Comparison of ENCODE assay signal across 10 cellular contexts in genomic region chr2:171762879-171763573, GRCh38.
DNase-seq lines count a peak whose midpoint lies in the region; TF ChIP-seq lines count a peak whose summit lies in the region.
"Had no signal": no experiment of that assay in that cellular context is flagged by ENCODE, and none has a peak within 500 bp of the region (broad histone marks: within the 10 kb centered on the region; RNA-seq: fewer than 3 reads in every experiment).

No MANE protein-coding gene starts in this region.

- H4K8ac ChIP-seq in mesenchymal stem cell (ENCODE audit: low read length), result no peak overlapping the region

- H2BK5ac ChIP-seq in mesenchymal stem cell (ENCODE audit: low read depth, low read length, poor library complexity, severe bottlenecking), result no peak overlapping the region

- H3K36me3 ChIP-seq in brain microvascular endothelial cell (replicated peaks) (peaks cover 4% of the 10 kb centered on the region), mesenchymal stem cell (ENCODE audit: control insufficient read depth in 1 of 2, insufficient read depth in 2 of 2, low read depth in 1 of 2, low read length in 2 of 2) (peaks cover 16 to 51% of the 10 kb centered on the region in 2 experiments)

- no peak overlapping the region for H3K18ac ChIP-seq in mesenchymal stem cell (ENCODE audit: low read depth in 1 of 2, low read length in 2 of 2)

- WGBS in mesenchymal stem cell, result 60% methylated on average over 2 of the region's 2 CpGs

- H3K9ac ChIP-seq in mesenchymal stem cell (ENCODE audit: low read length), result no peak overlapping the region

- H2BK12ac ChIP-seq in mesenchymal stem cell (ENCODE audit: low read length in 2 of 2), result no peak overlapping the region

- no peaks in the 10 kb centered on the region for H3K27me3 ChIP-seq in brain microvascular endothelial cell (replicated peaks)
- H3K27me3 ChIP-seq in mesenchymal stem cell (ENCODE audit: control insufficient read depth in 1 of 2, insufficient read depth in 1 of 2, low read length in 2 of 2), result no peaks in the 10 kb centered on the region

- H2AFZ ChIP-seq in mesenchymal stem cell (ENCODE audit: low read depth, low read length), result no peak overlapping the region

- peak overlapping the region; percentile 24 for H3K27ac ChIP-seq in brain microvascular endothelial cell
- H3K27ac ChIP-seq in mesenchymal stem cell (ENCODE audit: low read length, poor library complexity, severe bottlenecking), result peak overlapping the region; percentile 45

- no peak overlapping the region for H3K23ac ChIP-seq in mesenchymal stem cell (ENCODE audit: low read length in 2 of 2)

- no peak overlapping the region for H4K91ac ChIP-seq in mesenchymal stem cell (ENCODE audit: low read length)

- H3K4me3 ChIP-seq in LNCaP clone FGC (ENCODE audit: low read depth, low read length) (no peak overlapping the region), brain microvascular endothelial cell (ENCODE audit: low read depth, low read length) (no peak overlapping the region), mesenchymal stem cell (ENCODE audit: insufficient read depth in 1 of 2, low read depth in 1 of 2, low read length in 2 of 2) (no peak overlapping the region)
- H3K4me3 ChIP-seq: mucosa of descending colon had no signal

- no peaks in the 10 kb centered on the region for H3K9me3 ChIP-seq in mesenchymal stem cell (ENCODE audit: control insufficient read depth, low read length)
- H3K9me3 ChIP-seq: mucosa of descending colon had no signal

- no peak overlapping the region for H3K14ac ChIP-seq in mesenchymal stem cell (ENCODE audit: low read length in 2 of 2)

- H3K4ac ChIP-seq in mesenchymal stem cell (ENCODE audit: low read depth in 1 of 2, low read length in 2 of 2), result no peak overlapping the region

- H2BK15ac ChIP-seq in mesenchymal stem cell (ENCODE audit: low read depth, poor library complexity, severe bottlenecking), result no peak overlapping the region

- H2BK120ac ChIP-seq in mesenchymal stem cell (ENCODE audit: low read depth, low read length), result no peak overlapping the region

- peaks cover 10% of the 10 kb centered on the region for H3K4me1 ChIP-seq in mesenchymal stem cell (ENCODE audit: control insufficient read depth, insufficient read depth, low read depth, low read length)

- intact Hi-C loops in head of caudate nucleus (cut with DNase I), result no loop called here

- H3K79me1 ChIP-seq in mesenchymal stem cell (replicated peaks; ENCODE audit: low read length, poor library complexity, severe bottlenecking), result peaks cover 3% of the 10 kb centered on the region

- H3K4me2 ChIP-seq in mesenchymal stem cell (ENCODE audit: low read length, poor library complexity, severe bottlenecking), result no peak overlapping the region

- TF ChIP-seq CTCF in LNCaP clone FGC (IDR thresholded peaks at IDR 0.05; ENCODE audit: control insufficient read depth, extremely low read depth, insufficient read depth) (no peak), brain microvascular endothelial cell (IDR thresholded peaks at IDR 0.05; ENCODE audit: low read depth, low read length, missing control alignments) (no peak), GM20000 (IDR thresholded peaks at IDR 0.05; ENCODE audit: extremely low read depth, missing control alignments) (no peak)

- peak; percentile 15 for DNase-seq in COR-L47 (lab: John Stamatoyannopoulos, UW)
- DNase-seq in LNCaP clone FGC (ENCODE audit: low read depth), result peak; percentile 47
- DNase-seq in brain microvascular endothelial cell, result peak; percentile 65
- DNase-seq in mesenchymal stem cell, result peak; percentile 69
- DNase-seq in GM20000 (ENCODE audit: low spot score), result no peak
- no peak for DNase-seq in NCI-H1417 treated with DMSO at 0.1 percent for 48 hours (lab: John Stamatoyannopoulos, UW)
- DNase-seq in OCI-M2 (lab: John Stamatoyannopoulos, UW; ENCODE audit: unreplicated experiment), result no peak
- DNase-seq in head of caudate nucleus, result no peak
- DNase-seq: effector memory CD8-positive, alpha-beta T cell; mucosa of descending colon had no signal

- in situ Hi-C loops in brain microvascular endothelial cell (cut with HindIII; ENCODE audit: low pct_ligation_motif_present, low sequenced_read_pairs), result no loop called here

- no peak overlapping the region for H2AK5ac ChIP-seq in mesenchymal stem cell (ENCODE audit: low read length, severe bottlenecking)

Comparison
In these comparisons a context has a peak if more than half of its experiments do, and no peak if none do; other contexts are left out.
1. DNase-seq: peak in COR-L47 (single experiment), LNCaP clone FGC (single experiment), brain microvascular endothelial cell (single experiment) and mesenchymal stem cell (single experiment); none in GM20000 (single experiment), NCI-H1417 treated with DMSO at 0.1 percent for 48 hours (single experiment), OCI-M2 (single experiment) and head of caudate nucleus (0 of 42).